ENCODE assay signal across 8 cellular contexts in the genomic region with DNA sequence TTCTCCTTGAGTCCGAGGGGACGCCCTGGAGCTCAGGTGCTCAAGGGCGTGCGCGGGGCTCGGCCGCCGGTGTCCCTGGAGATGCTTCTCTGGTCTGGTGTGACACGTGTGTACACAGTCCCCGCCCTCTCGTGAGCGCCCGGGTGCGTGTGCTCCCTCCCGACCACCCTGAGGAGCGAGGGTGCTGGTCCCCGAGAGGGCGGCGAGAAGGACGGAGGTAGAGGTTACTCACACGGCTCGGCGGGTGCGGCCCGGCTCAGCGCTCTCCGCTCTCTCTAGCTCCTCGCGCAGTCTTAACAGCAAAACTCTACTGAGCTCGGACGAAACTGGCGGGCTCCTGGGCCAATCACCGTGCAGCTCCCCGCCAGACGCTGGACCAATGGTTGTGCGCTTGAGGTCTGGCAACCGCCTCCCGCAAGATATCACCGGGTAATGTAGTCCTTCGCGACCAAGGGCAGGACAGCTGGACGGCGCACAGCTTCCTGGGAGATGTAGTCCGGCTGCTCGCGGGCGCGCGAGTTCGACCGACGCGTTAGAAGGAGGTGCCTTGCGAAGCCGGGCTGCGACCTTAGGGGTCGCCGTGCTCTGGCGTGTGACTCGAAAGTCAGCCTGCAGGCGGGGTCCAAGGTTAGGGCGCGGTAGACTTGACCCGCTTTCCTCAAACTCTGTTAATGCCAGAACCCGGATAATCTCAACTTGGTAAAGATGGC.
DNase-seq lines count a peak whose midpoint lies in the region; ATAC-seq and TF ChIP-seq lines count a peak whose summit lies in the region.

Gene SLC25A19 (minus strand): TSS at position 312 of the 710 bp plus-strand sequence. CDS start 2,669 bp downstream, outside the sequence.

- peak; percentile 25; the same call in 1 of the 2 replicates for TF ChIP-seq CTCF in AG10803 (conservative IDR thresholded peaks at IDR 0.05; ENCODE audit: low read length)

- peak within 1 kb of the TSS; percentile 93 for H3K4me3 ChIP-seq in AG10803 (ENCODE audit: low read length)

- ATAC-seq in GM19023 (IDR thresholded peaks at IDR 0.05; ENCODE audit: unreplicated experiment): peak; percentile 93
- ATAC-seq in HG03280 (IDR thresholded peaks at IDR 0.05; ENCODE audit: unreplicated experiment): peak; percentile 93

- peak; percentile 99 for DNase-seq in AG10803 (ENCODE audit: low read depth)
- DNase-seq in NCI-H345 treated with DMSO at 0.1 percent for 48 hours (lab: John Stamatoyannopoulos, UW; ENCODE audit: unreplicated experiment): peak; percentile 99
- peak; percentile 78 to 92 (median 89) for DNase-seq in activated CD4-positive, CD25-positive, alpha-beta regulatory T cell (lab: John Stamatoyannopoulos, UW)
- peak; percentile 97 for DNase-seq in central memory CD4-positive, alpha-beta T cell
- DNase-seq in inferior parietal cortex (ENCODE audit: extremely low spot score): peak; percentile 98
- DNase-seq in stimulated activated CD4-positive, alpha-beta T cell treated with anti-CD3 and anti-CD28 coated beads, Interleukin-12 subunit alpha, Interleukin-12 subunit beta, amount 100 ng/mL, for 24 hours (ENCODE audit: low read depth in 2 of 2): peak; percentile 94 to 95

Comparison
In these comparisons a context has a peak if more than half of its experiments do, and no peak if none do; other contexts are left out.
1. Peak in every context shown above with its lines: DNase-seq, ATAC-seq and H3K4me3 ChIP-seq.